ENCODE assay signal across 20 cellular contexts in the genomic region with DNA sequence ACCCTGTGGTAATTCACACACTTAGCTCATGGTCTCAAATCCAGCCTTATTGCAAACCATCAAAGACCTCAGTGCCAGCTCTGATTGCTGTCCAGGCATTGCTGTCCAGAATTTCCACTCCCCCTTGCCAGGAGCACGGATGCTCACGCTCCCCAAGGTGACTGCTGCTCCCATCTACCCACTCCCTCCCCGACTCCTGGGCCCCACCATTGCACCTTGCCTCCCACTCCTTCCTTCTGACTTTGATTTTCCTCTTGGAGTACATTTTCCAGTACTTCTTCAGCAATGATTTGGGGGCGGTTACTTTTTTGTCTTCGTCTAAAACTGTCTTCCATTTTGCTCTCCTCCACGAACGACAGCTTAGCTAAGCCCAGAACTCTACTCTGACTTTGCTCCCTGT. TPM values are rescaled to one million over a fixed set of nuclear protein-coding genes. Genes with fewer than 3 reads are reported as not detected.
A peak's percentile ranks its signal among the peaks of the same experiment; 100 is the strongest.
DNase-seq lines count a peak whose midpoint lies in the region; ATAC-seq and TF ChIP-seq lines count a peak whose summit lies in the region.
"Had no signal": no experiment of that assay in that cellular context is flagged by ENCODE, and none has a peak within 500 bp of the region (broad histone marks: within the 10 kb centered on the region; RNA-seq: fewer than 3 reads in every experiment).

No MANE protein-coding gene starts in this region.

- TF ChIP-seq POLR2A in spleen (IDR thresholded peaks at IDR 0.05) (no peak), breast epithelium (IDR thresholded peaks at IDR 0.05) (no peak)

- H4K20me1 ChIP-seq in MM.1S (ENCODE audit: insufficient read depth, low read length), result no peaks in the 10 kb centered on the region

- CTCF ChIA-PET in CD8-positive, alpha-beta memory T cell (lab: Charles Lee), result interaction anchor here (1.6 to 1.7 kb wide), 2 partner anchors 13 to 187 kb away, joined by 4 to 5 read pairs; no protein-coding TSS in a partner anchor

- peak overlapping the region in 6 of 8 donors; percentile 3 to 76 (median 46) for H3K27ac Mint-ChIP-seq in CD8-positive, alpha-beta memory T cell
- peak overlapping the region; percentile 25 for H3K27ac Mint-ChIP-seq in dendritic cell treated with granulocyte-macrophage colony-stimulating factor and Interleukin-4, amounts not matched to agents 40 ng/mL and 50 ng/mL, for 4 days

- ATAC-seq in RWPE2 (ENCODE audit: low read depth), result no peak
- ATAC-seq: HCT116, PC-3 had no signal

- H3K9me3 ChIP-seq in CD8-positive, alpha-beta memory T cell (ENCODE audit: low read length), result no peaks in the 10 kb centered on the region
- H3K9me3 ChIP-seq in RWPE2 (ENCODE audit: severe bottlenecking) (no peaks in the 10 kb centered on the region), spleen (no peaks in the 10 kb centered on the region), MM.1S (replicated peaks; ENCODE audit: insufficient read depth, low read length) (no peaks in the 10 kb centered on the region), breast epithelium (no peaks in the 10 kb centered on the region)
- H3K9me3 ChIP-seq: BE2C, SJCRH30 had no signal

- H3K36me3 ChIP-seq in CD8-positive, alpha-beta memory T cell (ENCODE audit: insufficient read depth, low read length), result no peaks in the 10 kb centered on the region
- H3K36me3 ChIP-seq in RWPE2 (ENCODE audit: low read depth), result no peaks in the 10 kb centered on the region
- no peaks in the 10 kb centered on the region for H3K36me3 ChIP-seq in spleen
- no peaks in the 10 kb centered on the region for H3K36me3 ChIP-seq in MM.1S (replicated peaks; ENCODE audit: insufficient read depth, low read length)
- no peaks in the 10 kb centered on the region for H3K36me3 ChIP-seq in breast epithelium
- H3K36me3 ChIP-seq: BE2C, SJCRH30 had no signal

- peaks cover 0 to 3% (median 0%) of the 10 kb centered on the region in 3 donors for H3K36me3 Mint-ChIP-seq in CD8-positive, alpha-beta memory T cell
- peaks cover 7% of the 10 kb centered on the region for H3K36me3 Mint-ChIP-seq in dendritic cell treated with granulocyte-macrophage colony-stimulating factor and Interleukin-4, amounts not matched to agents 40 ng/mL and 50 ng/mL, for 4 days (ENCODE audit: low read depth)

- intact Hi-C loops in dendritic cell treated with granulocyte-macrophage colony-stimulating factor and Interleukin-4, amounts not matched to agents 40 ng/mL and 50 ng/mL, for 4 days (cut with micrococcal nuclease), result no loop called here
- intact Hi-C loops in spleen (cut with DNase I; ENCODE audit: low total_unique reads), result no loop called here
- intact Hi-C loops in breast epithelium (cut with DNase I; ENCODE audit: low total_unique reads), result no loop called here

- no peak overlapping the region for H3K4me3 Mint-ChIP-seq in CD8-positive, alpha-beta memory T cell
- H3K4me3 Mint-ChIP-seq in dendritic cell treated with granulocyte-macrophage colony-stimulating factor and Interleukin-4, amounts not matched to agents 40 ng/mL and 50 ng/mL, for 4 days, result no peak overlapping the region

- H3K27me3 Mint-ChIP-seq in CD8-positive, alpha-beta memory T cell, result peaks cover 0 to 3% of the 10 kb centered on the region in 2 donors
- peaks cover 20% of the 10 kb centered on the region for H3K27me3 Mint-ChIP-seq in dendritic cell treated with granulocyte-macrophage colony-stimulating factor and Interleukin-4, amounts not matched to agents 40 ng/mL and 50 ng/mL, for 4 days

- H3K4me1 Mint-ChIP-seq in CD8-positive, alpha-beta memory T cell, result peaks cover 34 to 66% (median 49%) of the 10 kb centered on the region in 3 donors
- peaks cover 43% of the 10 kb centered on the region for H3K4me1 Mint-ChIP-seq in dendritic cell treated with granulocyte-macrophage colony-stimulating factor and Interleukin-4, amounts not matched to agents 40 ng/mL and 50 ng/mL, for 4 days (ENCODE audit: low read depth)

- H3K79me2 ChIP-seq in MM.1S (ENCODE audit: low read length), result peaks cover 54% of the 10 kb centered on the region

- 0 out of 2 replicates have a peak, but pooled peaks cover 1% of the 10 kb centered on the region for H3F3A ChIP-seq in MM.1S (ENCODE audit: insufficient read depth, low read length)

- H3K27ac ChIP-seq in CD8-positive, alpha-beta memory T cell (ENCODE audit: low read depth, low read length), result no peak overlapping the region
- H3K27ac ChIP-seq in RWPE2 (ENCODE audit: poor library complexity, severe bottlenecking) (no peak overlapping the region), spleen (no peak overlapping the region), MM.1S (ENCODE audit: low read length) (no peak overlapping the region), breast epithelium (no peak overlapping the region)
- H3K27ac ChIP-seq: GM23248, KMS-11, RWPE1, SJCRH30 had no signal

- H3K9ac ChIP-seq in MM.1S (ENCODE audit: low read length), result no peak overlapping the region
- H3K9ac ChIP-seq: GM23248, KMS-11 had no signal

- POLR2A ChIA-PET in CD8-positive, alpha-beta memory T cell (lab: Charles Lee), result no interaction called here

- no peak overlapping the region for H3K4me3 ChIP-seq in CD8-positive, alpha-beta memory T cell (ENCODE audit: low read length)
- H3K4me3 ChIP-seq in RWPE2 (ENCODE audit: severe bottlenecking), result no peak overlapping the region
- H3K4me3 ChIP-seq in spleen, result no peak overlapping the region
- H3K4me3 ChIP-seq in MM.1S (ENCODE audit: low read length), result no peak overlapping the region
- H3K4me3 ChIP-seq in breast epithelium, result no peak overlapping the region
- H3K4me3 ChIP-seq: GM23248, SJCRH30 had no signal

- H3K9me3 Mint-ChIP-seq in CD8-positive, alpha-beta memory T cell, result no peaks in the 10 kb centered on the region
- no peaks in the 10 kb centered on the region for H3K9me3 Mint-ChIP-seq in dendritic cell treated with granulocyte-macrophage colony-stimulating factor and Interleukin-4, amounts not matched to agents 40 ng/mL and 50 ng/mL, for 4 days

- H3K9me2 ChIP-seq in MM.1S (replicated peaks; ENCODE audit: insufficient read depth, low read length), result no peaks in the 10 kb centered on the region

- DNase-seq in CD8-positive, alpha-beta memory T cell, result no peak
- DNase-seq in RWPE2 (ENCODE audit: low spot score) (peak; percentile 20), spleen (peak; percentile 41), MM.1S (no peak), breast epithelium (ENCODE audit: low spot score in 2 of 2) (no peak)
- DNase-seq in activated CD4-positive, CD25-positive, alpha-beta regulatory T cell (lab: John Stamatoyannopoulos, UW), result no peak
- DNase-seq: BE2C, DND-41, GDM1, GM23248, NCI-H1092 treated with DMSO at 0.1 percent for 48 hours, NCI-H1694, NCI-H510A treated with DMSO at 0.1 percent for 48 hours, PC-3, SJCRH30 had no signal

- WGBS in spleen, 5 donors, result 81 to 88% (median 82%) methylated on average over 7 of the region's 7 CpGs

- H3K4me2 ChIP-seq in MM.1S (ENCODE audit: low read depth, low read length), result no peak overlapping the region
- H3K4me2 ChIP-seq: KMS-11 had no signal

- TF ChIP-seq CTCF in RWPE2 (IDR thresholded peaks at IDR 0.05; ENCODE audit: poor library complexity, severe bottlenecking) (no peak), spleen (IDR thresholded peaks at IDR 0.05 in 8 of 11, conservative IDR thresholded peaks at IDR 0.05 in 3 of 11) (no peak), MM.1S (IDR thresholded peaks at IDR 0.05; ENCODE audit: low read length) (no peak), breast epithelium (IDR thresholded peaks at IDR 0.05) (no peak)

- peaks cover 41% of the 10 kb centered on the region for H3K4me1 ChIP-seq in CD8-positive, alpha-beta memory T cell (ENCODE audit: insufficient read depth, low read length)
- no peaks in the 10 kb centered on the region for H3K4me1 ChIP-seq in RWPE2 (ENCODE audit: insufficient read depth, poor library complexity, severe bottlenecking)
- H3K4me1 ChIP-seq in spleen, result peaks cover 9 to 27% (median 22%) of the 10 kb centered on the region in 6 donors
- H3K4me1 ChIP-seq in MM.1S (ENCODE audit: low read length), result peaks cover 4% of the 10 kb centered on the region
- peaks cover 0 to 6% of the 10 kb centered on the region in 2 donors for H3K4me1 ChIP-seq in breast epithelium

- no peak overlapping the region for H2AFZ ChIP-seq in MM.1S (ENCODE audit: low read length)
- H2AFZ ChIP-seq: GM23248 had no signal

- no peaks in the 10 kb centered on the region for H3K27me3 ChIP-seq in CD8-positive, alpha-beta memory T cell (ENCODE audit: insufficient read depth, low read length, poor library complexity, severe bottlenecking)
- H3K27me3 ChIP-seq in RWPE2 (ENCODE audit: insufficient read depth, poor library complexity, severe bottlenecking) (no peaks in the 10 kb centered on the region), spleen (replicated peaks in 1 of 7) (peaks cover 0 to 11% (median 2%) of the 10 kb centered on the region in 7 donors), MM.1S (replicated peaks; ENCODE audit: insufficient read depth, low read length) (no peaks in the 10 kb centered on the region), breast epithelium (no peaks in the 10 kb centered on the region)
- H3K27me3 ChIP-seq: BE2C, SJCRH30 had no signal

RNA-seq across cellular contexts. Expression of a gene that starts 11.5 kb away (rescaled TPM):
- total RNA-seq in CD8-positive, alpha-beta memory T cell, result 10 to 100 TPM; 12.9 to 13.2 TPM
- 14.8 TPM for polyA plus RNA-seq in CD8-positive, alpha-beta memory T cell
- total RNA-seq in spleen, result 10 to 100 TPM; 11.2 to 31.3 (median 15.7) TPM
- 1 to 10 TPM; 2.7 to 8.5 (median 7.8) TPM for polyA plus RNA-seq in spleen
- 10 to 100 TPM; 12.3 to 14.1 (median 13.9) TPM for total RNA-seq in breast epithelium
- total RNA-seq: SJCRH30 had no signal

RNA-seq across cellular contexts. Expression of a gene that starts 11.8 kb away (rescaled TPM):
- under 1 TPM in 1 of 2 experiments, not detected in 1; 0.07 TPM for total RNA-seq in CD8-positive, alpha-beta memory T cell
- polyA plus RNA-seq in CD8-positive, alpha-beta memory T cell, result not detected
- total RNA-seq in spleen (under 1 TPM in 1 of 7 donors, not detected in 6; 0.22 TPM), breast epithelium (1 to 10 TPM in 1 of 3 donors, under 1 TPM in 1, not detected in 1; 0.15 to 2.0 TPM)
- under 1 TPM in 1 of 3 donors, not detected in 2; 0.13 TPM for polyA plus RNA-seq in spleen
- total RNA-seq: GM23248, HepG2, PC-3, SJCRH30 had no signal
- polyA plus RNA-seq: GM23248, HepG2 had no signal

Comparison
In these comparisons a context has a peak if more than half of its experiments do, and no peak if none do; other contexts are left out.
1. DNase-seq: peak in RWPE2 (single experiment) and spleen (single experiment); none in CD8-positive, alpha-beta memory T cell (0 of 5), MM.1S (single experiment), breast epithelium (0 of 2) and activated CD4-positive, CD25-positive, alpha-beta regulatory T cell (0 of 4).